ENCODE assay signal across 19 cellular contexts in the genomic region with DNA sequence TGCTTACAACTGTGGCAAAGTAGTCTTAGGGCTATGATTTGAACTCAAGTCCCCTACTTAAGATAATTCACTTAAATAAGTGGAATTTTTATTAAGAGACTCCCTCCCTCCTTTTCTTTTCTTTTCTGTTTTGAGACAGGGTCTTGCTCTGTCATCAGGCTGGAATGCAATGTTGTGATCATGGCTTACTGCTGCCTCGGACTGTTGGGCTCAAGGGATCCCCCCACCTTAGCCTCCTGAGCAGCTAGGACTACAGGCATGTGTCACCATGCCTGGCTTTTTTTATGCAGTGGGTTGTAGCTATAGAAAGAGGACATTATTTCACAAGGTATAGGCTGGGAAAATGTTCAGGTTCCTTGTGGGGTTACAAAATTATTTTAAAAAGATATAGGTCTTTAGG.
"Had no signal": no experiment of that assay in that cellular context is flagged by ENCODE, and none has a peak within 500 bp of the region (broad histone marks: within the 10 kb centered on the region; RNA-seq: fewer than 3 reads in every experiment).

No MANE protein-coding gene starts in this region.

- H3K27ac ChIP-seq: coronary artery, esophagus muscularis mucosa, tibial artery had no signal

- DNase-seq: activated B cell treated with CpG ODN at 0.5 μM for 24 hours; activated CD4-positive, alpha-beta T cell treated with anti-CD3 and anti-CD28 coated beads for 48 hours; activated CD8-positive, alpha-beta T cell treated with anti-CD3 and anti-CD28 coated beads for 36 hours; activated naive CD4-positive, alpha-beta T cell treated with Interleukin-2 at 50 U/mL for 16 hours; activated naive CD8-positive, alpha-beta T cell treated with anti-CD3 and anti-CD28 coated beads, Interleukin-2, amount 10 ng/mL, durations not matched to agents 7 days and 5 days; activated T-cell treated with anti-CD3 and anti-CD28 coated beads, Interleukin-2, amount 50 U/mL, for 24 hours; amygdala; central memory CD4-positive, alpha-beta T cell; occipital lobe; stimulated activated naive CD8-positive, alpha-beta T cell treated with anti-CD3 and anti-CD28 coated beads, Interleukin-15, Interleukin-2, amounts not matched to agents 100 U/mL and 50 U/mL, for 24 hours; substantia nigra; T-cell; T-helper 9 cell; tibial artery had no signal

- H3K4me3 ChIP-seq: coronary artery, esophagus muscularis mucosa, tibial artery had no signal

- FAIRE-seq: islet of Langerhans, urothelium cell line had no signal

- H3K9me3 ChIP-seq: esophagus muscularis mucosa, tibial artery had no signal

- H3K27me3 ChIP-seq: esophagus muscularis mucosa, tibial artery had no signal

- ATAC-seq: activated CD8-positive, alpha-beta T cell treated with anti-CD3 and anti-CD28 coated beads for 36 hours; left lobe of liver; stimulated activated naive CD8-positive, alpha-beta T cell treated with anti-CD3 and anti-CD28 coated beads, Interleukin-15, Interleukin-2, amounts not matched to agents 100 U/mL and 50 U/mL, for 24 hours; T-cell had no signal

- H3K36me3 ChIP-seq: esophagus muscularis mucosa, tibial artery had no signal
